Comparison of ENCODE assay signal across 1 cellular context in genomic region chr1:9293512-9294439, GRCh38.
TF ChIP-seq lines count a peak whose summit lies in the region.

No MANE protein-coding gene starts in this region.

TF ChIP-seq in HEK293, 187 proteins besides CTCF, POLR2A, EP300 and RAD21 (continued from another document and continues in another):
- peak; percentile 84 for TF ChIP-seq ZBTB10 (tag by site-specific recombination; IDR thresholded peaks at IDR 0.05)
- no peak for TF ChIP-seq HOXC10 (CRISPR knock-in tag; IDR thresholded peaks at IDR 0.05)
- peak; percentile 6; the same call in 1 of the 2 replicates for TF ChIP-seq FEZF1 (tag by site-specific recombination; IDR thresholded peaks at IDR 0.05)
- TF ChIP-seq ELK4 (IDR thresholded peaks at IDR 0.05; ENCODE audit: borderline replicate concordance, low read depth, low read length): no peak
- TF ChIP-seq ZBTB17 (tag by site-specific recombination; IDR thresholded peaks at IDR 0.05): peak; percentile 63
- TF ChIP-seq HIC1 (tag by site-specific recombination; IDR thresholded peaks at IDR 0.05): no peak
- no peak; the same call in 1 of the 2 replicates for TF ChIP-seq ZNF394 (tag by site-specific recombination; IDR thresholded peaks at IDR 0.05; ENCODE audit: borderline replicate concordance)
- TF ChIP-seq KLF16 (tag by site-specific recombination; IDR thresholded peaks at IDR 0.05): peak; percentile 33
- no peak for TF ChIP-seq ZBTB49 (tag by site-specific recombination; IDR thresholded peaks at IDR 0.05; ENCODE audit: low read depth)
- no peak; the same call in 1 of the 2 replicates for TF ChIP-seq ZNF473 (tag by site-specific recombination; IDR thresholded peaks at IDR 0.05)
- TF ChIP-seq ZNF558 (tag by site-specific recombination; IDR thresholded peaks at IDR 0.05): no peak
- no peak for TF ChIP-seq ZBTB44 (tag by site-specific recombination; IDR thresholded peaks at IDR 0.05)
- TF ChIP-seq ZNF302 (tag by site-specific recombination; IDR thresholded peaks at IDR 0.05; ENCODE audit: low read depth): no peak
- TF ChIP-seq ZNF239 (tag by site-specific recombination; IDR thresholded peaks at IDR 0.05): peak; percentile 18; the same call in 1 of the 2 replicates
- no peak for TF ChIP-seq IKZF3 (tag by site-specific recombination; IDR thresholded peaks at IDR 0.05)
- TF ChIP-seq ZNF701 (tag by site-specific recombination; IDR thresholded peaks at IDR 0.05): 0 out of 2 replicates have a peak, but pooled peaks have one; percentile 54
- TF ChIP-seq PATZ1 (tag by site-specific recombination; IDR thresholded peaks at IDR 0.05): peak; percentile 65
- TF ChIP-seq ZNF514 (tag by site-specific recombination; IDR thresholded peaks at IDR 0.05): no peak
- TF ChIP-seq ZNF560 (tag by site-specific recombination; IDR thresholded peaks at IDR 0.05; ENCODE audit: borderline replicate concordance): no peak
- peak; percentile 71; the same call in 1 of the 2 replicates for TF ChIP-seq ZNF488 (tag by site-specific recombination; IDR thresholded peaks at IDR 0.05)
- no peak for TF ChIP-seq ZNF654 (tag by site-specific recombination; IDR thresholded peaks at IDR 0.05; ENCODE audit: low read depth)
- TF ChIP-seq ZNF148 (tag by site-specific recombination; IDR thresholded peaks at IDR 0.05; ENCODE audit: borderline replicate concordance): no peak
- TF ChIP-seq ZNF155 (tag by site-specific recombination; IDR thresholded peaks at IDR 0.05): no peak
- no peak for TF ChIP-seq ATF2 (tag by site-specific recombination; IDR thresholded peaks at IDR 0.05; ENCODE audit: low read depth)
- TF ChIP-seq ZNF174 (tag by site-specific recombination; IDR thresholded peaks at IDR 0.05): no peak
- TF ChIP-seq ZNF362 (tag by site-specific recombination; IDR thresholded peaks at IDR 0.05): no peak
- TF ChIP-seq ZNF843 (tag by site-specific recombination; IDR thresholded peaks at IDR 0.05): no peak
- no peak for TF ChIP-seq ZNF658 (tag by site-specific recombination; IDR thresholded peaks at IDR 0.05)
- no peak for TF ChIP-seq ZNF132 (tag by site-specific recombination; IDR thresholded peaks at IDR 0.05; ENCODE audit: borderline replicate concordance)
- no peak for TF ChIP-seq ZNF677 (tag by site-specific recombination; IDR thresholded peaks at IDR 0.05)
- TF ChIP-seq ZNF623 (tag by site-specific recombination; IDR thresholded peaks at IDR 0.05): no peak
- TF ChIP-seq ZFP3 (tag by site-specific recombination; IDR thresholded peaks at IDR 0.05; ENCODE audit: low read depth): no peak
- no peak for TF ChIP-seq ZNF549 (tag by site-specific recombination; IDR thresholded peaks at IDR 0.05)
- TF ChIP-seq GLI2 (tag by site-specific recombination; IDR thresholded peaks at IDR 0.05; ENCODE audit: borderline replicate concordance, low read depth): no peak
- peak; percentile 80 for TF ChIP-seq ZNF335 (tag by site-specific recombination; conservative IDR thresholded peaks at IDR 0.05)
- TF ChIP-seq TCF7L2 (IDR thresholded peaks at IDR 0.05; ENCODE audit: borderline replicate concordance, low read depth, low read length): no peak
- peak; percentile 72 for TF ChIP-seq ZBTB26 (tag by site-specific recombination; optimal IDR thresholded peaks at IDR 0.05)
- TF ChIP-seq ZNF341 (tag by site-specific recombination; IDR thresholded peaks at IDR 0.05; ENCODE audit: low read depth): peak; percentile 90
- TF ChIP-seq ZNF548 (tag by site-specific recombination; IDR thresholded peaks at IDR 0.05): peak; percentile 41; the same call in 1 of the 2 replicates
- peak; percentile 71 for TF ChIP-seq SP7 (tag by site-specific recombination; IDR thresholded peaks at IDR 0.05)
- TF ChIP-seq ZNF629 (tag by site-specific recombination; IDR thresholded peaks at IDR 0.05): 0 out of 2 replicates have a peak, but pooled peaks have one; percentile 4
- no peak for TF ChIP-seq KLF10 (tag by site-specific recombination; IDR thresholded peaks at IDR 0.05)
